In genomic region chr18:49640741-49641140, GRCh38 we compare ENCODE assay signal across 24 cellular contexts.
DNase-seq lines count a peak whose midpoint lies in the region; ATAC-seq, FAIRE-seq and TF ChIP-seq lines count a peak whose summit lies in the region.
"Had no signal": no experiment of that assay in that cellular context is flagged by ENCODE, and none has a peak within 500 bp of the region (broad histone marks: within the 10 kb centered on the region; RNA-seq: fewer than 3 reads in every experiment).

No MANE protein-coding gene starts in this region.

- TF ChIP-seq RAD21 in liver (IDR thresholded peaks at IDR 0.05) (no peak), HepG2 (CRISPR knock-in tag; IDR thresholded peaks at IDR 0.05) (no peak)

- no peak for DNase-seq in HepG2 (ENCODE audit: low spot score)
- peak; percentile 41 for DNase-seq in left lobe of liver (ENCODE audit: low spot score)
- peak; percentile 71 for DNase-seq in posterior vena cava (ENCODE audit: low spot score)
- no peak for DNase-seq in NCI-H2196 (lab: John Stamatoyannopoulos, UW; ENCODE audit: unreplicated experiment)
- no peak for DNase-seq in NCI-H345 (lab: John Stamatoyannopoulos, UW)
- no peak for DNase-seq in activated CD4-positive, alpha-beta T cell treated with anti-CD3 and anti-CD28 coated beads for 48 hours
- DNase-seq: ACHN; BE2C; CD8-positive, alpha-beta memory T cell; DND-41; Karpas-422; NCI-H1092; NCI-H1436; NCI-H187 treated with DMSO at 0.1 percent for 48 hours; NCI-H2171 treated with DMSO at 0.1 percent for 48 hours; NCI-H446 treated with DMSO at 0.1 percent for 48 hours; NCI-H526; NCI-H82; SHP77 treated with DMSO at 0.1 percent for 48 hours had no signal

- no peak for TF ChIP-seq EP300 in HepG2 (IDR thresholded peaks at IDR 0.05; ENCODE audit: low read depth in 2 of 2, low read length in 2 of 2)
- TF ChIP-seq EP300 in HepG2 (CRISPR knock-in tag; IDR thresholded peaks at IDR 0.05; ENCODE audit: borderline replicate concordance), result no peak

- TF ChIP-seq POLR2A in HepG2 (IDR thresholded peaks at IDR 0.05; ENCODE audit: insufficient read depth in 1 of 2, low read depth in 2 of 2, low read length in 2 of 2), result no peak

- H3K27me3 ChIP-seq in liver (ENCODE audit: control insufficient read depth in 4 of 4, insufficient read depth in 4 of 4, low read length in 3 of 4) (no peaks in the 10 kb centered on the region), HepG2 (ENCODE audit: control insufficient read depth in 1 of 2, insufficient read depth in 2 of 2, low read length in 2 of 2) (no peaks in the 10 kb centered on the region)
- H3K27me3 ChIP-seq: BE2C, Peyer's patch had no signal

- no peak overlapping the region for H3K9ac ChIP-seq in liver (ENCODE audit: low read depth in 1 of 2, low read length in 2 of 2)
- H3K9ac ChIP-seq in HepG2 (ENCODE audit: insufficient read depth, low read depth, low read length), result no peak overlapping the region

- FAIRE-seq in HepG2 (lab: Jason Lieb, UNC), result no peak
- FAIRE-seq: GM19239, H54 had no signal

- H3K27ac ChIP-seq in liver (ENCODE audit: low read depth in 1 of 2, low read length in 2 of 2) (peak overlapping the region; percentile 57 to 88), HepG2 (ENCODE audit: extremely low read length, insufficient read depth, low read length) (no peak overlapping the region)
- H3K27ac ChIP-seq: 22Rv1, Peyer's patch had no signal

- H3K36me3 ChIP-seq in liver (ENCODE audit: control insufficient read depth in 4 of 4, insufficient read depth in 3 of 4, low read depth in 1 of 4, low read length in 3 of 4) (no peaks in the 10 kb centered on the region), HepG2 (replicated peaks in 1 of 2; ENCODE audit: control insufficient read depth in 1 of 2, insufficient read depth in 2 of 2, low read length in 2 of 2) (no peaks in the 10 kb centered on the region)
- H3K36me3 ChIP-seq: BE2C, Peyer's patch had no signal

- H3K4me3 ChIP-seq in liver (ENCODE audit: low read depth in 1 of 3, low read length in 3 of 3) (no peak overlapping the region), HepG2 (replicated peaks in 1 of 3; ENCODE audit: insufficient read depth in 1 of 3, low read depth in 2 of 3, low read length in 3 of 3) (no peak overlapping the region)
- H3K4me3 ChIP-seq: Peyer's patch had no signal

- CTCF ChIA-PET in HepG2 (lab: Yijun Ruan, JAX; ENCODE audit: low intra/inter-chr PET ratio, low total read pairs), result no interaction called here

- in situ Hi-C loops in HepG2 (cut with HindIII; ENCODE audit: extremely low pct_ligation_motif_present, low pct_unique_long_range_greater_than_20kb), result no loop called here

- intact Hi-C loops in HepG2 (cut with micrococcal nuclease; ENCODE audit: unreplicated experiment) (no loop called here), posterior vena cava (cut with DNase I) (no loop called here)

- no TSS peak for BruUV-seq in HepG2 (replicated peaks; lab: Mats Ljungman, UMichigan)

- no peaks in the 10 kb centered on the region for H3K9me3 ChIP-seq in liver (ENCODE audit: control insufficient read depth in 4 of 4, low read length in 3 of 4)
- H3K9me3 ChIP-seq in HepG2 (ENCODE audit: low read length), result no peaks in the 10 kb centered on the region
- H3K9me3 ChIP-seq: BE2C, Peyer's patch had no signal

- no peak overlapping the region for H2AFZ ChIP-seq in HepG2 (ENCODE audit: low read length)

- ATAC-seq in HepG2 (no peak), left lobe of liver (no peak)

- H3K4me2 ChIP-seq in HepG2 (ENCODE audit: low read depth, low read length), result no peak overlapping the region

- WGBS in liver, result 91% methylated on average over 6 of the region's 6 CpGs
- 70% methylated on average over 5 of the region's 6 CpGs for WGBS in HepG2 (ENCODE audit: low lambda C conversion rate)

- H3K79me2 ChIP-seq in HepG2 (ENCODE audit: insufficient read depth, low read length), result no peaks in the 10 kb centered on the region

- no peaks in the 10 kb centered on the region for H4K20me1 ChIP-seq in HepG2 (ENCODE audit: insufficient read depth, low read length)

- POLR2A ChIA-PET in HepG2 (lab: Yijun Ruan, JAX), result interaction anchor here (0.9 kb wide), 1 partner anchor 10 kb away, joined by 3 read pairs; no protein-coding TSS in a partner anchor

- H3K4me1 ChIP-seq in liver (ENCODE audit: control insufficient read depth in 4 of 4, insufficient read depth in 4 of 4, low read length in 3 of 4) (peaks cover 7 to 35% (median 28%) of the 10 kb centered on the region in 4 donors), HepG2 (ENCODE audit: insufficient read depth, low read length) (peaks cover 40% of the 10 kb centered on the region)
- H3K4me1 ChIP-seq: BE2C had no signal

- no peak for TF ChIP-seq CTCF in liver (IDR thresholded peaks at IDR 0.05; ENCODE audit: low read depth, low read length, missing input control)
- no peak for TF ChIP-seq CTCF in HepG2 (CRISPR knock-in tag; IDR thresholded peaks at IDR 0.05)

TF ChIP-seq in liver, 16 proteins besides CTCF, POLR2A, EP300 and RAD21 (continues in another document):
- TF ChIP-seq MAX (IDR thresholded peaks at IDR 0.05) (no peak), ZBTB33 (IDR thresholded peaks at IDR 0.05) (no peak)

TF ChIP-seq in HepG2, 621 proteins besides CTCF, POLR2A, EP300 and RAD21:
- TF ChIP-seq LBX2 (CRISPR knock-in tag; IDR thresholded peaks at IDR 0.05; ENCODE audit: borderline replicate concordance) (no peak), ZNF724P (CRISPR knock-in tag; IDR thresholded peaks at IDR 0.05; ENCODE audit: borderline replicate concordance) (no peak), ZBTB37 (CRISPR knock-in tag; IDR thresholded peaks at IDR 0.05) (no peak), GRHL1 (CRISPR knock-in tag; conservative IDR thresholded peaks at IDR 0.05) (no peak), TERF1 (CRISPR knock-in tag; IDR thresholded peaks at IDR 0.05) (no peak), ZNF782 (CRISPR knock-in tag; IDR thresholded peaks at IDR 0.05; ENCODE audit: borderline replicate concordance) (no peak), ZIK1 (CRISPR knock-in tag; IDR thresholded peaks at IDR 0.05; ENCODE audit: borderline replicate concordance, low read depth) (no peak), ZFP1 (CRISPR knock-in tag; IDR thresholded peaks at IDR 0.05) (no peak)

Comparison
In these comparisons a context has a peak if more than half of its experiments do, and no peak if none do; other contexts are left out.
1. DNase-seq: peak in left lobe of liver (single experiment) and posterior vena cava (single experiment); none in HepG2 (single experiment), NCI-H2196 (single experiment), NCI-H345 (single experiment) and activated CD4-positive, alpha-beta T cell treated with anti-CD3 and anti-CD28 coated beads for 48 hours (single experiment).